Comparison of ENCODE assay signal across 29 cellular contexts in genomic region chr9:120997502-120997901, GRCh38.
"Had no signal": no experiment of that assay in that cellular context is flagged by ENCODE, and none has a peak within 500 bp of the region (broad histone marks: within the 10 kb centered on the region; RNA-seq: fewer than 3 reads in every experiment).

No MANE protein-coding gene starts in this region.

- H3K4me1 ChIP-seq: lower lobe of right lung, neural progenitor cell, parathyroid adenoma, right atrium auricular region, stomach, testis, thyroid gland, transverse colon, upper lobe of left lung, vagina had no signal

- H3K4me3 Mint-ChIP-seq: immature natural killer cell; natural killer cell; nephron progenitor cell; neural progenitor cell; stimulated activated naive B cell treated with anti-CD40 and anti-IgM and Interleukin-4, amounts not matched to agents 10 μg/mL and 1 μg/mL and 100 μg/mL, for 72 hours had no signal

- H3K36me3 Mint-ChIP-seq: natural killer cell, neural progenitor cell had no signal

- H3K27ac Mint-ChIP-seq: immature natural killer cell; natural killer cell; nephron progenitor cell; neural progenitor cell; progenitor cell of endocrine pancreas; stimulated activated naive B cell treated with anti-CD40 and anti-IgM and Interleukin-4, amounts not matched to agents 10 μg/mL and 1 μg/mL and 100 μg/mL, for 72 hours had no signal

- H3K27me3 ChIP-seq: neural progenitor cell, neutrophil, right atrium auricular region, stomach, testis, thyroid gland, transverse colon, upper lobe of left lung, vagina had no signal

- H3K9me3 ChIP-seq: lower lobe of right lung, neutrophil, right atrium auricular region, stomach, testis, thyroid gland, transverse colon, upper lobe of left lung, vagina had no signal

- H3K4me1 Mint-ChIP-seq: immature natural killer cell; natural killer cell; nephron progenitor cell; neural progenitor cell; stimulated activated naive B cell treated with anti-CD40 and anti-IgM and Interleukin-4, amounts not matched to agents 10 μg/mL and 1 μg/mL and 100 μg/mL, for 72 hours had no signal

- DNase-seq: hypothalamus; immature natural killer cell; kidney; left ventricle myocardium superior; lower lobe of right lung; mammary epithelial cell; mesenchymal stem cell; natural killer cell; nephron progenitor cell; occipital lobe; stimulated activated CD4-positive, alpha-beta T cell treated with anti-CD3 and anti-CD28 coated beads, Interleukin-12 subunit alpha, Interleukin-12 subunit beta, amount 100 ng/mL, for 4 hours; stimulated activated CD4-positive, alpha-beta T cell treated with anti-CD3 and anti-CD28 coated beads, Interleukin-15, amount 100 ng/mL, for 24 hours; stimulated activated CD4-positive, alpha-beta T cell treated with anti-CD3 and anti-CD28 coated beads, Interleukin-2, amount 100 ng/mL, for 24 hours; stimulated activated CD4-positive, alpha-beta T cell treated with anti-CD3 and anti-CD28 coated beads, Interleukin-4, amount 100 ng/mL, for 1 hour; stimulated activated naive B cell treated with anti-CD40 and anti-IgM and Interleukin-4, amounts not matched to agents 10 μg/mL and 1 μg/mL and 100 μg/mL, for 72 hours; stimulated activated naive CD8-positive, alpha-beta T cell treated with anti-CD3 and anti-CD28 coated beads, Interleukin-15, Interleukin-2, amounts not matched to agents 100 U/mL and 50 U/mL, for 24 hours; stomach; testis; thyroid gland; transverse colon; upper lobe of left lung had no signal

- H3K27me3 Mint-ChIP-seq: progenitor cell of endocrine pancreas; stimulated activated naive B cell treated with anti-CD40 and anti-IgM and Interleukin-4, amounts not matched to agents 10 μg/mL and 1 μg/mL and 100 μg/mL, for 72 hours had no signal

- ATAC-seq: left ventricle myocardium superior; lower lobe of right lung; natural killer cell; sciatic nerve; stimulated activated naive B cell treated with anti-CD40 and anti-IgM and Interleukin-4, amounts not matched to agents 10 μg/mL and 1 μg/mL and 100 μg/mL, for 72 hours; stimulated activated naive CD8-positive, alpha-beta T cell treated with anti-CD3 and anti-CD28 coated beads, Interleukin-15, Interleukin-2, amounts not matched to agents 100 U/mL and 50 U/mL, for 24 hours had no signal

- H3K4me3 ChIP-seq: lower lobe of right lung, neural progenitor cell, right atrium auricular region, skin epidermis, stomach, testis, thyroid gland, transverse colon, upper lobe of left lung, vagina had no signal

- H3K27ac ChIP-seq: lower lobe of right lung, neural progenitor cell, neutrophil, parathyroid adenoma, right atrium auricular region, skin epidermis, stomach, testis, thyroid gland, transverse colon, upper lobe of left lung, vagina had no signal

- H3K36me3 ChIP-seq: lower lobe of right lung, neural progenitor cell, neutrophil, right atrium auricular region, thyroid gland, transverse colon, upper lobe of left lung, vagina had no signal

- H3K9me3 Mint-ChIP-seq: immature natural killer cell; natural killer cell; nephron progenitor cell; neural progenitor cell; stimulated activated naive B cell treated with anti-CD40 and anti-IgM and Interleukin-4, amounts not matched to agents 10 μg/mL and 1 μg/mL and 100 μg/mL, for 72 hours had no signal
